8 cellular contexts compared by ENCODE assay signal in genomic region chr10:18610517-18610916, GRCh38. TPM values are rescaled to one million over a fixed set of nuclear protein-coding genes. Genes with fewer than 3 reads are reported as not detected.
A peak's percentile ranks its signal among the peaks of the same experiment; 100 is the strongest.
DNase-seq lines count a peak whose midpoint lies in the region; ATAC-seq, FAIRE-seq and TF ChIP-seq lines count a peak whose summit lies in the region.

No MANE protein-coding gene starts in this region.

- no peak for TF ChIP-seq POLR2A in K562 (conservative IDR thresholded peaks at IDR 0.05)

- H3K36me3 ChIP-seq in HUES64 (ENCODE audit: insufficient read depth, low read length) (peaks cover 17% of the 10 kb centered on the region; the same call in 1 of the 2 replicates), K562 (ENCODE audit: control insufficient read depth, insufficient read depth, low read length) (peaks cover 73% of the 10 kb centered on the region; the same call in 2 of the 3 replicates)

- peaks cover 10% of the 10 kb centered on the region for H3K4me1 Mint-ChIP-seq in activated naive CD4-positive, alpha-beta T cell treated with anti-CD3 and anti-CD28 coated beads for 36 hours (ENCODE audit: low read depth)

- DNase-seq in ACHN (peak; percentile 79), K562 (ENCODE audit: extremely low read depth in 1 of 4, low spot score in 3 of 4) (peak in 2 of 4 experiments; percentile 27 to 44), left colon (peak; percentile 12 to 35), Ammon's horn (ENCODE audit: low spot score) (no peak), NCI-H1092 treated with DMSO at 0.1 percent for 48 hours (lab: John Stamatoyannopoulos, UW) (no peak)
- no peak for DNase-seq in activated naive CD4-positive, alpha-beta T cell treated with anti-CD3 and anti-CD28 coated beads for 36 hours

- no peaks in the 10 kb centered on the region for H3K27me3 Mint-ChIP-seq in activated naive CD4-positive, alpha-beta T cell treated with anti-CD3 and anti-CD28 coated beads for 36 hours (ENCODE audit: low read depth)

- WGBS in HUES64: 93% methylated on average over 3 of the region's 3 CpGs
- 53% methylated on average over 3 of the region's 3 CpGs for WGBS in K562 (ENCODE audit: insufficient coverage, low coverage, missing lambda C conversion rate)

- H4K20me1 ChIP-seq in K562 (replicated peaks; ENCODE audit: control insufficient read depth, insufficient read depth, low read length): no peaks in the 10 kb centered on the region

- H3K9ac ChIP-seq in HUES64 (ENCODE audit: low read depth, low read length) (peak overlapping the region; percentile 45; the same call in 1 of the 2 replicates), K562 (ENCODE audit: insufficient read depth in 1 of 2, low read depth in 2 of 2, low read length in 2 of 2) (peak overlapping the region in 1 of 2 experiments; percentile 15; a peak in 1 of 4 replicates)

- no peaks in the 10 kb centered on the region for H3K9me3 Mint-ChIP-seq in activated naive CD4-positive, alpha-beta T cell treated with anti-CD3 and anti-CD28 coated beads for 36 hours

- H3K4me3 Mint-ChIP-seq in activated naive CD4-positive, alpha-beta T cell treated with anti-CD3 and anti-CD28 coated beads for 36 hours: no peak overlapping the region

- no TSS peak for BruUV-seq in K562 (replicated peaks; lab: Mats Ljungman, UMichigan)

- no peaks in the 10 kb centered on the region for H3K27me3 ChIP-seq in HUES64 (ENCODE audit: insufficient read depth, low read length)
- H3K27me3 ChIP-seq in K562 (ENCODE audit: control insufficient read depth in 2 of 2, insufficient read depth in 2 of 2, low read length in 2 of 2): no peaks in the 10 kb centered on the region

- H3K4me3 ChIP-seq in HUES64 (ENCODE audit: low read length) (no peak overlapping the region), K562 (no peak overlapping the region)

- peaks cover 37% of the 10 kb centered on the region for H3K36me3 Mint-ChIP-seq in activated naive CD4-positive, alpha-beta T cell treated with anti-CD3 and anti-CD28 coated beads for 36 hours (ENCODE audit: low read depth)

- in situ Hi-C loops in ACHN (cut with HindIII; ENCODE audit: low pct_ligation_motif_present, low pct_unique_long_range_greater_than_20kb, low sequenced_read_pairs) (no loop called here), K562 (cut with MboI) (no loop called here)

- H3K9me1 ChIP-seq in K562 (ENCODE audit: control insufficient read depth, insufficient read depth, low read length): no peaks in the 10 kb centered on the region

- no peak for TF ChIP-seq CTCF in K562 (IDR thresholded peaks at IDR 0.05 in 2 of 3, conservative IDR thresholded peaks at IDR 0.05 in 1 of 3; ENCODE audit: insufficient read depth in 2 of 3, low read depth in 1 of 3, low read length in 3 of 3)

- no peaks in the 10 kb centered on the region for H3K79me2 ChIP-seq in K562 (ENCODE audit: control insufficient read depth, insufficient read depth, low read length)

- intact Hi-C loops in K562 (cut with micrococcal nuclease): no loop called here
- intact Hi-C loops in left colon (cut with DNase I, micrococcal nuclease): no loop called here
- intact Hi-C loops in activated naive CD4-positive, alpha-beta T cell treated with anti-CD3 and anti-CD28 coated beads for 36 hours (cut with micrococcal nuclease): no loop called here

- peak; percentile 15 for FAIRE-seq in K562 (lab: Jason Lieb, UNC)

- H3K4me2 ChIP-seq in K562 (ENCODE audit: insufficient read depth, low read length): no peak overlapping the region

- H3K27ac ChIP-seq in HUES64 (ENCODE audit: low read depth, low read length) (peak overlapping the region; percentile 5; the same call in 1 of the 2 replicates), K562 (ENCODE audit: extremely low read depth, low read depth, low read length) (0 out of 3 replicates have a peak overlapping the region, but pooled peaks have one; percentile 0)

- TF ChIP-seq RAD21 in K562 (CRISPR knock-in tag; conservative IDR thresholded peaks at IDR 0.05 in 1 of 2, IDR thresholded peaks at IDR 0.05 in 1 of 2): no peak

- no peak overlapping the region for H3K27ac Mint-ChIP-seq in activated naive CD4-positive, alpha-beta T cell treated with anti-CD3 and anti-CD28 coated beads for 36 hours

- TF ChIP-seq EP300 in K562 (IDR thresholded peaks at IDR 0.05; ENCODE audit: low read length): no peak

- POLR2A ChIA-PET in K562 (lab: Yijun Ruan, JAX): interaction anchor here (0.9 kb wide), 1 partner anchor 10 kb away, joined by 3 read pairs; no protein-coding TSS in a partner anchor

- ATAC-seq in K562: peak; percentile 84
- peak; percentile 98 for ATAC-seq in left colon
- ATAC-seq in GM19452 (IDR thresholded peaks at IDR 0.05; ENCODE audit: unreplicated experiment): no peak

- H3K4me1 ChIP-seq in HUES64 (ENCODE audit: insufficient read depth, low read length): peaks cover 3% of the 10 kb centered on the region; the same call in 1 of the 2 replicates
- no peaks in the 10 kb centered on the region; a peak in 1 of 5 replicates for H3K4me1 ChIP-seq in K562 (replicated peaks in 1 of 2; ENCODE audit: control insufficient read depth in 2 of 2, insufficient read depth in 2 of 2, low read length in 2 of 2)

- CTCF ChIA-PET in K562 (lab: Yijun Ruan, JAX; ENCODE audit: low intra/inter-chr PET ratio): no interaction called here
- CTCF ChIA-PET in activated naive CD4-positive, alpha-beta T cell treated with anti-CD3 and anti-CD28 coated beads for 36 hours (lab: Charles Lee): no interaction called here

- no peak overlapping the region for H2AFZ ChIP-seq in K562 (ENCODE audit: low read depth, low read length)

- no peaks in the 10 kb centered on the region for H3K9me3 ChIP-seq in HUES64 (ENCODE audit: insufficient read depth, low read depth, low read length)
- H3K9me3 ChIP-seq in K562 (replicated peaks; ENCODE audit: control insufficient read depth, insufficient read depth, low read depth, low read length): no peaks in the 10 kb centered on the region

TF ChIP-seq in K562, 482 proteins besides CTCF, POLR2A, EP300 and RAD21 (continues in another document):
- peak; percentile 63; the same call in 1 of the 2 replicates for TF ChIP-seq CREM (IDR thresholded peaks at IDR 0.05; ENCODE audit: low read depth)
- TF ChIP-seq ZNF316 (IDR thresholded peaks at IDR 0.05): 0 out of 2 replicates have a peak, but pooled peaks have one; percentile 21
- no peak for TF ChIP-seq ELF1 (tag; IDR thresholded peaks at IDR 0.05)
- TF ChIP-seq ATF3 (IDR thresholded peaks at IDR 0.05): peak; percentile 89
- no peak for TF ChIP-seq ATF3 (CRISPR knock-in tag; conservative IDR thresholded peaks at IDR 0.05)
- TF ChIP-seq MEF2D (tag; conservative IDR thresholded peaks at IDR 0.05; ENCODE audit: low read depth): no peak

RNA-seq across cellular contexts. Expression of gene NSUN6, which starts 40.9 kb away (rescaled TPM):
- 9.5 TPM for polyA plus RNA-seq in HUES64 (2013, experiment 1 of 2)
- polyA plus RNA-seq in HUES64 (2013, experiment 2 of 2): 11.2 TPM
- total RNA-seq in K562 (2011; cell fraction: chromatin; rRNA removed; ENCODE audit: low replicate concordance): 30.4 and 86.1 TPM in 2 replicates
- 27.7 and 31.2 TPM in 2 replicates for total RNA-seq in K562 (2011; cell fraction: nucleolus; rRNA removed)
- 41.6 and 42.2 TPM in 2 replicates for total RNA-seq in K562 (2011; cell fraction: nucleoplasm; rRNA removed)
- total RNA-seq in K562 (2014; rRNA removed): 15.8 and 20.7 TPM in 2 replicates
- total RNA-seq in K562 (2014; rRNA removed; fragmentation: Illumina TruSeq; extraction: Trizol): 31.9 and 35.6 TPM in 2 replicates
- total RNA-seq in K562 (2015; rRNA removed; fragmentation: Illumina TruSeq; extraction: Trizol): 23.1 and 24.4 TPM in 2 replicates
- total RNA-seq in K562 (2021): 15.8 and 18.9 TPM in 2 replicates
- 27.4 and 33.1 TPM in 2 replicates for polyA plus RNA-seq in K562 (2011; rRNA removed)
- polyA plus RNA-seq in K562 (2011; cell fraction: cytosol; rRNA removed): 7.0 and 15.7 TPM in 2 replicates
- 32.9 and 39.6 TPM in 2 replicates for polyA plus RNA-seq in K562 (2011; cell fraction: nucleus; rRNA removed)
- 14.8 and 18.6 TPM in 2 replicates for polyA plus RNA-seq in K562 (2012)
- polyA plus RNA-seq in K562 (2014; fragmentation: Illumina TruSeq; extraction: Trizol): 22.6 and 24.2 TPM in 2 replicates
- 10 to 100 TPM; 12.5 to 19.1 TPM for polyA plus RNA-seq in K562 (2014; fragmentation: Nextera tagmentation; extraction: Ambion mirVana)
- 26.3 and 26.6 TPM in 2 replicates for polyA plus RNA-seq in K562 (2014; rRNA removed)
- 47.2 and 48.6 TPM in 2 replicates for polyA minus RNA-seq in K562 (2011; rRNA and poly(A)+ RNA removed)
- polyA minus RNA-seq in K562 (2011; cell fraction: cytosol; rRNA and poly(A)+ RNA removed): 16.2 and 21.6 TPM in 2 replicates
- polyA minus RNA-seq in K562 (2011; cell fraction: nucleus; rRNA and poly(A)+ RNA removed): 40.3 and 79.2 TPM in 2 replicates
- 10 to 100 TPM; 10.2 to 13.8 TPM for total RNA-seq in left colon
- total RNA-seq in activated naive CD4-positive, alpha-beta T cell treated with anti-CD3 and anti-CD28 coated beads for 36 hours: 10 to 100 TPM in 1 of 2 experiments, 1 to 10 TPM in 1; 9.8 to 11.1 TPM

RNA-seq across cellular contexts. Expression of gene ARL5B, which starts 48.7 kb away (rescaled TPM):
- polyA plus RNA-seq in HUES64 (2013, experiment 1 of 2): 29.9 TPM
- 35.1 TPM for polyA plus RNA-seq in HUES64 (2013, experiment 2 of 2)
- 5.3 and 20.2 TPM in 2 replicates for total RNA-seq in K562 (2011; cell fraction: chromatin; rRNA removed; ENCODE audit: low replicate concordance)
- total RNA-seq in K562 (2011; cell fraction: nucleolus; rRNA removed): 3.5 and 4.5 TPM in 2 replicates
- 10.7 and 22.4 TPM in 2 replicates for total RNA-seq in K562 (2011; cell fraction: nucleoplasm; rRNA removed)
- 8.4 and 10.0 TPM in 2 replicates for total RNA-seq in K562 (2014; rRNA removed)
- total RNA-seq in K562 (2014; rRNA removed; fragmentation: Illumina TruSeq; extraction: Trizol): 22.2 and 24.6 TPM in 2 replicates
- total RNA-seq in K562 (2015; rRNA removed; fragmentation: Illumina TruSeq; extraction: Trizol): 15.7 and 17.7 TPM in 2 replicates
- total RNA-seq in K562 (2021): 14.1 and 15.1 TPM in 2 replicates
- polyA plus RNA-seq in K562 (2011; rRNA removed): 16.2 and 20.4 TPM in 2 replicates
- 2.2 and 6.8 TPM in 2 replicates for polyA plus RNA-seq in K562 (2011; cell fraction: cytosol; rRNA removed)
- polyA plus RNA-seq in K562 (2011; cell fraction: nucleus; rRNA removed): 7.5 and 12.7 TPM in 2 replicates
- 9.3 and 12.0 TPM in 2 replicates for polyA plus RNA-seq in K562 (2012)
- 12.6 and 15.2 TPM in 2 replicates for polyA plus RNA-seq in K562 (2014; fragmentation: Illumina TruSeq; extraction: Trizol)
- 1 to 10 TPM; 4.1 to 4.7 TPM for polyA plus RNA-seq in K562 (2014; fragmentation: Nextera tagmentation; extraction: Ambion mirVana)
- polyA plus RNA-seq in K562 (2014; rRNA removed): 7.4 and 8.3 TPM in 2 replicates
- 36.9 and 41.1 TPM in 2 replicates for polyA minus RNA-seq in K562 (2011; rRNA and poly(A)+ RNA removed)
- 11.4 and 16.8 TPM in 2 replicates for polyA minus RNA-seq in K562 (2011; cell fraction: cytosol; rRNA and poly(A)+ RNA removed)
- 9.4 and 18.7 TPM in 2 replicates for polyA minus RNA-seq in K562 (2011; cell fraction: nucleus; rRNA and poly(A)+ RNA removed)
- 10 to 100 TPM; 15.2 to 17.4 TPM for total RNA-seq in left colon
- 10 to 100 TPM; 13.8 to 14.1 TPM for total RNA-seq in activated naive CD4-positive, alpha-beta T cell treated with anti-CD3 and anti-CD28 coated beads for 36 hours

Comparison
In these comparisons a context has a peak if more than half of its experiments do, and no peak if none do; other contexts are left out.
1. DNase-seq: peak in ACHN (single experiment) and left colon (2 of 2); none in Ammon's horn (single experiment), activated naive CD4-positive, alpha-beta T cell treated with anti-CD3 and anti-CD28 coated beads for 36 hours (single experiment) and NCI-H1092 treated with DMSO at 0.1 percent for 48 hours (single experiment).